ENCODE assay signal across 8 cellular contexts in genomic region chr4:174423257-174423944, GRCh38.
DNase-seq lines count a peak whose midpoint lies in the region; ATAC-seq and TF ChIP-seq lines count a peak whose summit lies in the region.

No MANE protein-coding gene starts in this region.

- H4K20me1 ChIP-seq in GM23338 (replicated peaks; ENCODE audit: insufficient read depth) = no peaks in the 10 kb centered on the region

- TF ChIP-seq EP300 in stomach (IDR thresholded peaks at IDR 0.05) = no peak

- H3K4me2 ChIP-seq in GM23338 = no peak overlapping the region

- H3K79me2 ChIP-seq in GM23338 (replicated peaks; ENCODE audit: insufficient read depth) = no peaks in the 10 kb centered on the region

- TF ChIP-seq CTCF in fibroblast of pulmonary artery (IDR thresholded peaks at IDR 0.05; ENCODE audit: low read length, missing control alignments) (no peak), stomach (IDR thresholded peaks at IDR 0.05) (no peak), GM23338 (conservative IDR thresholded peaks at IDR 0.05; ENCODE audit: low read depth in 2 of 2) (no peak)

- DNase-seq in Right ventricle myocardium superior (no peak), cardiac septum (ENCODE audit: low spot score) (no peak), SJSA1 (ENCODE audit: low read depth in 1 of 2, low spot score in 2 of 2) (peak; percentile 70 to 73), fibroblast of pulmonary artery (ENCODE audit: low read depth) (peak; percentile 79), stomach (peak; percentile 54), GM23338 (ENCODE audit: low spot score) (no peak), COLO668 (lab: John Stamatoyannopoulos, UW; ENCODE audit: unreplicated experiment) (no peak)

- H3K36me3 ChIP-seq in SJSA1 (no peaks in the 10 kb centered on the region), stomach (no peaks in the 10 kb centered on the region), GM23338 (ENCODE audit: insufficient read depth) (no peaks in the 10 kb centered on the region)

- no peaks in the 10 kb centered on the region for H3K36me3 Mint-ChIP-seq in GM23338 (ENCODE audit: low read depth)

- peaks cover 22% of the 10 kb centered on the region for H3K4me1 ChIP-seq in SJSA1 (replicated peaks)
- peaks cover 0 to 19% (median 8%) of the 10 kb centered on the region in 4 donors for H3K4me1 ChIP-seq in stomach
- H3K4me1 ChIP-seq in GM23338 (ENCODE audit: insufficient read depth) = no peaks in the 10 kb centered on the region

- no peaks in the 10 kb centered on the region for H3K4me1 Mint-ChIP-seq in GM23338

- H3K9me3 Mint-ChIP-seq in GM23338 = no peaks in the 10 kb centered on the region

- H3F3A ChIP-seq in GM23338 (replicated peaks; ENCODE audit: low read depth) = no peaks in the 10 kb centered on the region

- 10 to 19% (median 13%) methylated on average over 6 of the region's 6 CpGs for WGBS in stomach, 5 donors

- H3K27ac ChIP-seq in SJSA1 (0 out of 2 replicates have a peak overlapping the region, but pooled peaks have one; percentile 11), stomach (peak overlapping the region in 1 of 5 donors; percentile 56), GM23338 (ENCODE audit: low read depth) (no peak overlapping the region)

- no peak for TF ChIP-seq POLR2A in stomach (IDR thresholded peaks at IDR 0.05)

- no peaks in the 10 kb centered on the region for H3K27me3 Mint-ChIP-seq in GM23338 (ENCODE audit: insufficient read depth, low read depth, poor library complexity)

- H3K27me3 ChIP-seq in SJSA1 (replicated peaks) = no peaks in the 10 kb centered on the region
- no peaks in the 10 kb centered on the region for H3K27me3 ChIP-seq in stomach
- H3K27me3 ChIP-seq in GM23338 (ENCODE audit: insufficient read depth) = no peaks in the 10 kb centered on the region

- H3K27ac Mint-ChIP-seq in GM23338 = no peak overlapping the region

- H3K4me3 Mint-ChIP-seq in GM23338 = no peak overlapping the region

- intact Hi-C loops in Right ventricle myocardium superior (cut with DNase I) (no loop called here), cardiac septum (cut with DNase I) (no loop called here), stomach (cut with DNase I; ENCODE audit: low total_unique reads) (no loop called here)

- no peak overlapping the region for H3K4me3 ChIP-seq in SJSA1
- no peak overlapping the region for H3K4me3 ChIP-seq in fibroblast of pulmonary artery (replicated peaks; ENCODE audit: low read depth, low read length)
- H3K4me3 ChIP-seq in stomach = no peak overlapping the region
- H3K4me3 ChIP-seq in GM23338 = no peak overlapping the region

- H3K9me3 ChIP-seq in SJSA1 (replicated peaks) (no peaks in the 10 kb centered on the region), stomach (no peaks in the 10 kb centered on the region)

- no peaks in the 10 kb centered on the region for H3K9me2 ChIP-seq in GM23338 (ENCODE audit: insufficient read depth)

- no peak overlapping the region for H2AFZ ChIP-seq in GM23338

- ATAC-seq in Right ventricle myocardium superior (ENCODE audit: poor library complexity) = peak; percentile 29
- peak; percentile 47 for ATAC-seq in HG03103 (IDR thresholded peaks at IDR 0.05; ENCODE audit: low read depth, unreplicated experiment)
- ATAC-seq in GM23338 = no peak

TF ChIP-seq in GM23338, 12 proteins besides CTCF, POLR2A, EP300 and RAD21 (continues in another document):
- TF ChIP-seq ZNF462 (CRISPR knock-in tag; IDR thresholded peaks at IDR 0.05) (no peak), ETS1 (IDR thresholded peaks at IDR 0.05) (no peak), CREB1 (CRISPR knock-in tag; IDR thresholded peaks at IDR 0.05; ENCODE audit: low read depth) (no peak), EZH2 (IDR thresholded peaks at IDR 0.05; ENCODE audit: low read depth, unreplicated experiment) (no peak), NANOG (IDR thresholded peaks at IDR 0.05; ENCODE audit: borderline replicate concordance) (no peak), ZNF114 (CRISPR knock-in tag; IDR thresholded peaks at IDR 0.05) (no peak), STAT1 (IDR thresholded peaks at IDR 0.05; ENCODE audit: unreplicated experiment) (no peak), ZNF331 (CRISPR knock-in tag; IDR thresholded peaks at IDR 0.05; ENCODE audit: low read depth) (no peak), POLR2AphosphoS5 (IDR thresholded peaks at IDR 0.05; ENCODE audit: low read depth) (no peak), EZH2phosphoT487 (IDR thresholded peaks at IDR 0.05; ENCODE audit: unreplicated experiment) (no peak), JUNB (IDR thresholded peaks at IDR 0.05; ENCODE audit: unreplicated experiment) (no peak)

Comparison
In these comparisons a context has a peak if more than half of its experiments do, and no peak if none do; other contexts are left out.
1. DNase-seq: peak in SJSA1 (2 of 2), fibroblast of pulmonary artery (single experiment) and stomach (single experiment); none in Right ventricle myocardium superior (single experiment), cardiac septum (single experiment), GM23338 (single experiment) and COLO668 (single experiment).